In genomic region chr13:30881191-30881651, GRCh38 we compare ENCODE assay signal across 19 cellular contexts. TPM values are rescaled to one million over a fixed set of nuclear protein-coding genes. Genes with fewer than 3 reads are reported as not detected.
DNase-seq lines count a peak whose midpoint lies in the region; ATAC-seq, FAIRE-seq and TF ChIP-seq lines count a peak whose summit lies in the region.
"Had no signal": no experiment of that assay in that cellular context is flagged by ENCODE, and none has a peak within 500 bp of the region (broad histone marks: within the 10 kb centered on the region; RNA-seq: fewer than 3 reads in every experiment).

No MANE protein-coding gene starts in this region.

- peaks cover 2% of the 10 kb centered on the region for H3K36me3 Mint-ChIP-seq in astrocyte (ENCODE audit: low read depth, unreplicated experiment)

- H3K9me3 ChIP-seq in astrocyte (ENCODE audit: insufficient read depth, low read depth, low read length): no peaks in the 10 kb centered on the region
- H3K9me3 ChIP-seq in heart left ventricle: peaks cover 0 to 6% (median 0%) of the 10 kb centered on the region in 12 donors
- H3K9me3 ChIP-seq in tibial artery: no peaks in the 10 kb centered on the region
- no peaks in the 10 kb centered on the region for H3K9me3 ChIP-seq in right lobe of liver
- H3K9me3 ChIP-seq in spleen: peaks cover 0 to 20% (median 5%) of the 10 kb centered on the region in 8 donors

- no peaks in the 10 kb centered on the region for H3K36me3 ChIP-seq in astrocyte (ENCODE audit: insufficient read depth, low read length)
- no peaks in the 10 kb centered on the region for H3K36me3 ChIP-seq in heart left ventricle
- H3K36me3 ChIP-seq in tibial artery: no peaks in the 10 kb centered on the region
- no peaks in the 10 kb centered on the region for H3K36me3 ChIP-seq in right lobe of liver
- H3K36me3 ChIP-seq in spleen: no peaks in the 10 kb centered on the region

- peak; percentile 54 to 79 (median 64) for ATAC-seq in heart left ventricle
- ATAC-seq in omental fat pad (ENCODE audit: low FRiP score): peak; percentile 60
- no peak for ATAC-seq in right lobe of liver
- no peak for ATAC-seq in HG03280 (IDR thresholded peaks at IDR 0.05; ENCODE audit: unreplicated experiment)
- ATAC-seq: activated CD4-positive, alpha-beta T cell treated with anti-CD3 and anti-CD28 coated beads for 36 hours had no signal

- H3K79me2 ChIP-seq in astrocyte (ENCODE audit: insufficient read depth, low read length): no peaks in the 10 kb centered on the region

- no peaks in the 10 kb centered on the region for H3K27me3 Mint-ChIP-seq in astrocyte (ENCODE audit: low read depth, unreplicated experiment)

- intact Hi-C loops in heart left ventricle (cut with DNase I) (no loop called here), tibial artery (cut with DNase I; ENCODE audit: low total_unique reads) (loop anchor here (2.0 kb wide), 1 partner anchor 14 kb away; no protein-coding TSS in a partner anchor), right lobe of liver (cut with DNase I) (no loop called here), spleen (cut with DNase I; ENCODE audit: low total_unique reads) (no loop called here)

- H3K4me2 ChIP-seq in astrocyte (ENCODE audit: low read length): peak overlapping the region; percentile 58

- H3K9me3 Mint-ChIP-seq in astrocyte (ENCODE audit: unreplicated experiment): no peaks in the 10 kb centered on the region

- peaks cover 26% of the 10 kb centered on the region for H3K4me1 ChIP-seq in astrocyte (ENCODE audit: insufficient read depth, low read length)
- H3K4me1 ChIP-seq in heart left ventricle: peaks cover 0 to 18% (median 0%) of the 10 kb centered on the region in 12 donors
- peaks cover 0 to 63% (median 37%) of the 10 kb centered on the region in 4 donors for H3K4me1 ChIP-seq in tibial artery
- no peaks in the 10 kb centered on the region for H3K4me1 ChIP-seq in right lobe of liver
- H3K4me1 ChIP-seq in spleen: no peaks in the 10 kb centered on the region

- no peak for FAIRE-seq in astrocyte (lab: Jason Lieb, UNC)
- FAIRE-seq: GM19239 had no signal

- H4K20me1 ChIP-seq in astrocyte (ENCODE audit: insufficient read depth, low read length): no peaks in the 10 kb centered on the region

- H3K4me1 Mint-ChIP-seq in astrocyte (ENCODE audit: low read depth, unreplicated experiment): peaks cover 30% of the 10 kb centered on the region

- peak overlapping the region; percentile 87 for H3K27ac Mint-ChIP-seq in astrocyte (ENCODE audit: unreplicated experiment)
- H3K27ac Mint-ChIP-seq: activated CD4-positive, alpha-beta T cell treated with anti-CD3 and anti-CD28 coated beads for 36 hours; CD4-positive, alpha-beta T cell; T-helper 1 cell treated with Interleukin-12 subunit alpha and Interleukin-12 subunit beta and Interleukin-4 antibody, amounts not matched to agents 30 μg/mL and 1 μg/mL, for 36 hours had no signal

- TF ChIP-seq POLR2A in heart left ventricle (IDR thresholded peaks at IDR 0.05) (no peak), right lobe of liver (IDR thresholded peaks at IDR 0.05) (no peak), spleen (IDR thresholded peaks at IDR 0.05) (no peak)

- no peak overlapping the region for H3K4me3 ChIP-seq in astrocyte (ENCODE audit: insufficient read depth, low read depth, low read length)
- H3K4me3 ChIP-seq in heart left ventricle: no peak overlapping the region
- no peak overlapping the region for H3K4me3 ChIP-seq in tibial artery
- H3K4me3 ChIP-seq in right lobe of liver: no peak overlapping the region
- H3K4me3 ChIP-seq in spleen: no peak overlapping the region

- peak overlapping the region; percentile 67 for H3K27ac ChIP-seq in astrocyte (ENCODE audit: low read depth, low read length)
- H3K27ac ChIP-seq in heart left ventricle: peak overlapping the region in 10 of 12 donors; percentile 32 to 73 (median 50)
- H3K27ac ChIP-seq in tibial artery: peak overlapping the region; percentile 92 to 93
- no peak overlapping the region for H3K27ac ChIP-seq in right lobe of liver
- H3K27ac ChIP-seq in spleen: no peak overlapping the region

- no peak for TF ChIP-seq CTCF in astrocyte (IDR thresholded peaks at IDR 0.05; ENCODE audit: insufficient read depth, low read depth, low read length)
- TF ChIP-seq CTCF in heart left ventricle (IDR thresholded peaks at IDR 0.05): no peak
- TF ChIP-seq CTCF in omental fat pad (IDR thresholded peaks at IDR 0.05): no peak
- TF ChIP-seq CTCF in tibial artery (IDR thresholded peaks at IDR 0.05): no peak
- no peak for TF ChIP-seq CTCF in right lobe of liver (IDR thresholded peaks at IDR 0.05)
- TF ChIP-seq CTCF in spleen (IDR thresholded peaks at IDR 0.05 in 8 of 11, conservative IDR thresholded peaks at IDR 0.05 in 3 of 11): no peak

- H3K27me3 ChIP-seq in astrocyte (ENCODE audit: insufficient read depth, low read length) (no peaks in the 10 kb centered on the region), heart left ventricle (no peaks in the 10 kb centered on the region), tibial artery (no peaks in the 10 kb centered on the region), right lobe of liver (no peaks in the 10 kb centered on the region), spleen (replicated peaks in 1 of 7) (peaks cover 0 to 30% (median 0%) of the 10 kb centered on the region in 7 donors)

- no peak overlapping the region for H3K4me3 Mint-ChIP-seq in astrocyte (ENCODE audit: unreplicated experiment)
- H3K4me3 Mint-ChIP-seq: activated CD4-positive, alpha-beta T cell treated with anti-CD3 and anti-CD28 coated beads for 36 hours; CD4-positive, alpha-beta T cell; T-helper 1 cell treated with Interleukin-12 subunit alpha and Interleukin-12 subunit beta and Interleukin-4 antibody, amounts not matched to agents 30 μg/mL and 1 μg/mL, for 36 hours had no signal

- peak overlapping the region; percentile 8 for H2AFZ ChIP-seq in astrocyte (ENCODE audit: low read depth, low read length)

- DNase-seq in astrocyte (ENCODE audit: low read depth) (peak; percentile 79), heart left ventricle (peak in 2 of 5 donors; percentile 61 to 62), omental fat pad (ENCODE audit: low spot score) (no peak), tibial artery (peak; percentile 80 to 93), right lobe of liver (no peak), NCI-H1436 treated with DMSO at 0.1 percent for 48 hours (lab: John Stamatoyannopoulos, UW) (no peak), spleen (no peak)
- DNase-seq: activated CD4-positive, alpha-beta T cell treated with anti-CD3 and anti-CD28 coated beads for 36 hours; CD4-positive, alpha-beta T cell; effector memory CD4-positive, alpha-beta T cell; glutamatergic neuron; KG1; NCI-H1436; NCI-H524; stimulated activated CD4-positive, alpha-beta T cell treated with anti-CD3 and anti-CD28 coated beads, Interleukin-2, amount 100 ng/mL, for 48 hours had no signal

- WGBS in heart left ventricle, 4 donors: 64 to 87% (median 82%) methylated on average over 3 of the region's 3 CpGs
- WGBS in right lobe of liver (ENCODE audit: insufficient coverage, low coverage, low lambda C conversion rate, missing lambda C conversion rate): 61% methylated on average over 2 of the region's 3 CpGs
- 69 to 89% (median 87%) methylated on average over 3 of the region's 3 CpGs for WGBS in spleen, 5 donors

- H3K9ac ChIP-seq in astrocyte (ENCODE audit: low read length): peak overlapping the region; percentile 19

RNA-seq across cellular contexts. Expression of gene MEDAG, which starts 24.9 kb away (rescaled TPM):
- total RNA-seq in astrocyte (1.2 and 1.5 TPM in 2 replicates), heart left ventricle (10 to 100 TPM in 3 of 9 donors, 1 to 10 TPM in 6; 4.2 to 41.9 (median 8.0) TPM), omental fat pad (100 to 1,000 TPM; 113 to 601 (median 377) TPM), right lobe of liver (under 1 TPM in 3 of 6 experiments, not detected in 3; 0.24 to 0.44 (median 0.30) TPM), spleen (1 to 10 TPM in 1 of 7 donors, under 1 TPM in 3, not detected in 3; 0.16 to 1.1 (median 0.21) TPM)
- polyA plus RNA-seq in heart left ventricle (10 to 100 TPM in 1 of 2 donors, 1 to 10 TPM in 1; 3.8 to 11.1 TPM), spleen (1 to 10 TPM in 1 of 3 donors, under 1 TPM in 2; 0.46 to 2.7 (median 0.83) TPM)
- total RNA-seq: activated CD4-positive, alpha-beta T cell treated with anti-CD3 and anti-CD28 coated beads for 36 hours; CD4-positive, alpha-beta T cell had no signal

RNA-seq across cellular contexts. Expression of gene TEX26, which starts 51.2 kb away (rescaled TPM):
- total RNA-seq in astrocyte (not detected in 2 replicates), heart left ventricle (not detected), omental fat pad (1 to 10 TPM in 1 of 4 donors, under 1 TPM in 2, not detected in 1; 0.36 to 1.5 (median 0.88) TPM), right lobe of liver (under 1 TPM in 1 of 6 experiments, not detected in 5; 0.37 TPM), spleen (not detected)
- polyA plus RNA-seq in heart left ventricle (not detected), spleen (not detected)
- total RNA-seq: activated CD4-positive, alpha-beta T cell treated with anti-CD3 and anti-CD28 coated beads for 36 hours; CD4-positive, alpha-beta T cell; liver had no signal

Comparison
In these comparisons a context has a peak if more than half of its experiments do, and no peak if none do; other contexts are left out.
1. DNase-seq: peak in astrocyte (single experiment) and tibial artery (2 of 2); none in omental fat pad (single experiment), right lobe of liver (0 of 3), NCI-H1436 treated with DMSO at 0.1 percent for 48 hours (single experiment) and spleen (single experiment).
2. H3K27ac ChIP-seq: peak in astrocyte (single experiment), heart left ventricle (10 of 12) and tibial artery (2 of 2); none in right lobe of liver (0 of 3) and spleen (0 of 8).
3. ATAC-seq: peak in heart left ventricle (4 of 4) and omental fat pad (single experiment); none in right lobe of liver (0 of 4) and HG03280 (single experiment).